Comparison of ENCODE assay signal across 24 cellular contexts in the genomic region with DNA sequence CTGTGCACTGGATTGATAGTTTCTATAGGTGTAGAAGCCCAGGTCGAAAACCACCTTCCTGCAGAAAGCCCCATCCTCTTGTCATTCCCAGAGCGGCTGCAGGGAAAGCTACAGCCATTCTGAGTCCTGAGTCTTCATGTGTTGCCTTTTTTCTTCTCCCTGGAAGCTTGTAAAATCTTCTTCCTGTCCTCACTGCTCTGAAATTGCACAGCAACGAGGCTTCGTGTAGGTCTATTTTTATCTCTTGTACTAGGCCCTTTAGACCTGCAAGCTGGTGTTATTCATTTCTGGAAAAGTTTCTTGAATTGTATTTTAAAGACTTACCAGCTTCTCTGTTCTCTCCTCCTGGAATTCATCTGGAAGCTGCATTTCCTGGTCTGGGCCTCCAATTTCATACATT. TPM values are rescaled to one million over a fixed set of nuclear protein-coding genes. Genes with fewer than 3 reads are reported as not detected.
A peak's percentile ranks its signal among the peaks of the same experiment; 100 is the strongest.
DNase-seq lines count a peak whose midpoint lies in the region; ATAC-seq and TF ChIP-seq lines count a peak whose summit lies in the region.
"Had no signal": no experiment of that assay in that cellular context is flagged by ENCODE, and none has a peak within 500 bp of the region (broad histone marks: within the 10 kb centered on the region; RNA-seq: fewer than 3 reads in every experiment).

No MANE protein-coding gene starts in this region.

- intact Hi-C loops in Caco-2 (cut with micrococcal nuclease; ENCODE audit: unreplicated experiment) = no loop called here

- H3K4me3 Mint-ChIP-seq in nephron (peak overlapping the region in 2 of 3 experiments; percentile 58 to 79), Caco-2 (ENCODE audit: unreplicated experiment) (no peak overlapping the region)
- H3K4me3 Mint-ChIP-seq: activated CD4-positive, alpha-beta T cell treated with anti-CD3 and anti-CD28 coated beads for 36 hours; activated naive CD8-positive, alpha-beta T cell treated with anti-CD3 and anti-CD28 coated beads, Interleukin-2, amount 10 ng/mL, durations not matched to agents 7 days and 5 days; activated T-helper 1 cell treated with anti-CD3 and anti-CD28 coated beads, Interleukin-12 subunit alpha, Interleukin-12 subunit beta, Interleukin-2, Interleukin-4 antibody, amounts not matched to agents 30 ng/mL and 10 ng/mL and 1 ng/mL, durations not matched to agents 14 hours and 24 hours and 36 hours; CD8-positive, alpha-beta T cell; H9; IgD-negative memory B cell; natural killer cell had no signal

- H3K36me3 Mint-ChIP-seq in nephron (ENCODE audit: low read depth) = no peaks in the 10 kb centered on the region
- H3K36me3 Mint-ChIP-seq in Caco-2 (ENCODE audit: insufficient read depth, unreplicated experiment) = no peaks in the 10 kb centered on the region
- H3K36me3 Mint-ChIP-seq: CD8-positive, alpha-beta T cell; natural killer cell had no signal

- H3K27me3 ChIP-seq in AG04450 (ENCODE audit: control insufficient read depth, insufficient read depth, low read length) = no peaks in the 10 kb centered on the region
- no peaks in the 10 kb centered on the region for H3K27me3 ChIP-seq in Caco-2 (replicated peaks; ENCODE audit: control insufficient read depth, insufficient read depth, low read length)
- H3K27me3 ChIP-seq in foreskin keratinocyte = no peaks in the 10 kb centered on the region
- H3K27me3 ChIP-seq: breast epithelium, spleen had no signal

- H3K27me3 Mint-ChIP-seq in nephron (ENCODE audit: low read depth) = peaks cover 17% of the 10 kb centered on the region
- no peaks in the 10 kb centered on the region for H3K27me3 Mint-ChIP-seq in Caco-2 (ENCODE audit: insufficient read depth, unreplicated experiment)

- H3K9me3 ChIP-seq in AG04450 (ENCODE audit: control insufficient read depth, insufficient read depth, low read length) (peaks cover 9% of the 10 kb centered on the region; the same call in 1 of the 2 replicates), Caco-2 (peaks cover 9% of the 10 kb centered on the region; the same call in 1 of the 2 replicates)
- H3K9me3 ChIP-seq: breast epithelium, prostate gland, spleen had no signal

- no peak for ATAC-seq in foreskin keratinocyte
- ATAC-seq: activated CD4-positive, alpha-beta T cell treated with anti-CD3 and anti-CD28 coated beads for 36 hours; CD8-positive, alpha-beta T cell; natural killer cell had no signal

- CTCF ChIA-PET in AG04450 (lab: Charles Lee) = no interaction called here
- CTCF ChIA-PET in Caco-2 (lab: Charles Lee) = no interaction called here

- H3K36me3 ChIP-seq in Caco-2 (ENCODE audit: control insufficient read depth, insufficient read depth, low read length) = no peaks in the 10 kb centered on the region
- H3K36me3 ChIP-seq: breast epithelium, prostate gland, spleen had no signal

- no peak for TF ChIP-seq CTCF in AG04450 (IDR thresholded peaks at IDR 0.05; ENCODE audit: low read depth, low read length)
- TF ChIP-seq CTCF in NB4 (IDR thresholded peaks at IDR 0.05; ENCODE audit: low read depth, low read length) = no peak
- no peak for TF ChIP-seq CTCF in fibroblast of the aortic adventitia (IDR thresholded peaks at IDR 0.05; ENCODE audit: insufficient read depth, low read length)
- TF ChIP-seq CTCF in nephron (IDR thresholded peaks at IDR 0.05; ENCODE audit: unreplicated experiment in 3 of 3) = no peak
- TF ChIP-seq CTCF in Caco-2 (IDR thresholded peaks at IDR 0.05; ENCODE audit: insufficient read depth in 1 of 2, low read depth in 1 of 2, low read length in 1 of 2, severe bottlenecking in 1 of 2, unreplicated experiment in 1 of 2) = no peak
- no peak for TF ChIP-seq CTCF in foreskin keratinocyte (conservative IDR thresholded peaks at IDR 0.05)

- no peak for TF ChIP-seq POLR2A in NB4 (IDR thresholded peaks at IDR 0.05; ENCODE audit: extremely low read depth, insufficient read length)

- H3K9me3 Mint-ChIP-seq in nephron = peaks cover 9% of the 10 kb centered on the region
- H3K9me3 Mint-ChIP-seq in Caco-2 (ENCODE audit: unreplicated experiment) = peaks cover 8% of the 10 kb centered on the region
- H3K9me3 Mint-ChIP-seq: CD8-positive, alpha-beta T cell; natural killer cell had no signal

- DNase-seq in AG04450 (ENCODE audit: low read depth, low spot score) (no peak), NB4 (ENCODE audit: low read depth) (peak; percentile 36), fibroblast of the aortic adventitia (ENCODE audit: low read depth) (peak; percentile 38), NCI-H748 (lab: John Stamatoyannopoulos, UW; ENCODE audit: unreplicated experiment) (no peak), Caco-2 (no peak), foreskin keratinocyte (no peak), NCI-H510A treated with DMSO at 0.1 percent for 48 hours (lab: John Stamatoyannopoulos, UW) (no peak)
- DNase-seq: activated CD4-positive, alpha-beta T cell treated with anti-CD3 and anti-CD28 coated beads for 36 hours; activated naive CD8-positive, alpha-beta T cell treated with anti-CD3 and anti-CD28 coated beads, Interleukin-2, amount 10 ng/mL, durations not matched to agents 7 days and 5 days; CD8-positive, alpha-beta T cell; dermis blood vessel endothelial cell; DMS53; H9; natural killer cell; NCI-H1694 treated with DMSO at 0.1 percent for 48 hours; NCI-H345; spleen; SW 1271 had no signal

- H3K4me3 ChIP-seq in AG04450 (ENCODE audit: low read depth, low read length) (no peak overlapping the region), NB4 (ENCODE audit: low read depth, low read length) (no peak overlapping the region), fibroblast of the aortic adventitia (ENCODE audit: low read depth, low read length) (no peak overlapping the region), Caco-2 (ENCODE audit: low read depth, low read length) (no peak overlapping the region)
- H3K4me3 ChIP-seq: breast epithelium, prostate gland, spleen had no signal

- POLR2A ChIA-PET in AG04450 (lab: Yijun Ruan, JAX) = interaction anchor here (0.7 kb wide), 1 partner anchor 48 kb away, joined by 3 read pairs; no protein-coding TSS in a partner anchor
- POLR2A ChIA-PET in Caco-2 (lab: Charles Lee) = interaction anchor here (0.6 kb wide), 1 partner anchor 26 kb away, joined by 3 read pairs; no protein-coding TSS in a partner anchor

- no TSS peak for BruUV-seq in Caco-2 (replicated peaks; lab: Mats Ljungman, UMichigan)

- H3K4me1 Mint-ChIP-seq in nephron (peaks cover 42% of the 10 kb centered on the region), Caco-2 (ENCODE audit: low read depth, unreplicated experiment) (peaks cover 14% of the 10 kb centered on the region)

- peak overlapping the region; percentile 39 for H3K27ac ChIP-seq in AG04450 (ENCODE audit: low read depth, low read length)
- no peak overlapping the region for H3K27ac ChIP-seq in foreskin keratinocyte
- H3K27ac ChIP-seq: breast epithelium, epithelial cell of prostate, prostate gland had no signal

- H3K27ac Mint-ChIP-seq in nephron = peak overlapping the region in 2 of 3 experiments; percentile 12 to 44
- no peak overlapping the region for H3K27ac Mint-ChIP-seq in Caco-2 (ENCODE audit: unreplicated experiment)
- H3K27ac Mint-ChIP-seq: activated CD4-positive, alpha-beta T cell treated with anti-CD3 and anti-CD28 coated beads for 36 hours; activated naive CD8-positive, alpha-beta T cell treated with anti-CD3 and anti-CD28 coated beads, Interleukin-2, amount 10 ng/mL, durations not matched to agents 7 days and 5 days; activated T-helper 1 cell treated with anti-CD3 and anti-CD28 coated beads, Interleukin-12 subunit alpha, Interleukin-12 subunit beta, Interleukin-2, Interleukin-4 antibody, amounts not matched to agents 30 ng/mL and 10 ng/mL and 1 ng/mL, durations not matched to agents 14 hours and 24 hours and 36 hours; CD8-positive, alpha-beta T cell; H9; IgD-negative memory B cell; natural killer cell had no signal

- H3K4me1 ChIP-seq in Caco-2 (no peaks in the 10 kb centered on the region), foreskin keratinocyte (peaks cover 37% of the 10 kb centered on the region)
- H3K4me1 ChIP-seq: breast epithelium, prostate gland had no signal

RNA-seq across cellular contexts. Expression of gene ETS2, which starts 44.2 kb away (rescaled TPM):
- polyA plus RNA-seq in AG04450 (2011; rRNA removed) (60.1 and 62.7 TPM in 2 replicates), foreskin keratinocyte (21.4 and 32.5 TPM in 2 replicates)
- polyA minus RNA-seq in AG04450 (2011; rRNA and poly(A)+ RNA removed) = 60.1 and 67.9 TPM in 2 replicates
- total RNA-seq in fibroblast of the aortic adventitia (ENCODE audit: low replicate concordance) (7.5 and 62.6 TPM in 2 replicates), Caco-2 (2022) (20.4 and 26.9 TPM in 2 replicates), foreskin keratinocyte (46.4 and 61.5 TPM in 2 replicates)

Comparison
In these comparisons a context has a peak if more than half of its experiments do, and no peak if none do; other contexts are left out.
1. DNase-seq: peak in NB4 (single experiment) and fibroblast of the aortic adventitia (single experiment); none in AG04450 (single experiment), NCI-H748 (single experiment), Caco-2 (0 of 2), foreskin keratinocyte (0 of 2) and NCI-H510A treated with DMSO at 0.1 percent for 48 hours (single experiment).